In genomic region chr17:28317099-28317964, GRCh38 we compare ENCODE assay signal across 1 cellular context.
TF ChIP-seq lines count a peak whose summit lies in the region.

No MANE protein-coding gene starts in this region.

TF ChIP-seq in H1, 55 proteins besides CTCF, POLR2A, EP300 and RAD21:
- TF ChIP-seq RXRA (IDR thresholded peaks at IDR 0.05; ENCODE audit: insufficient read depth, low read depth, low read length): no peak
- TF ChIP-seq EZH2 (IDR thresholded peaks at IDR 0.05; ENCODE audit: low read depth, low read length, severe bottlenecking): no peak
- no peak for TF ChIP-seq E2F6 (IDR thresholded peaks at IDR 0.05)
- TF ChIP-seq RNF2 (IDR thresholded peaks at IDR 0.05; ENCODE audit: borderline replicate concordance, low read depth, low read length, missing control alignments, poor library complexity, severe bottlenecking): no peak
- TF ChIP-seq GABPA (IDR thresholded peaks at IDR 0.05; ENCODE audit: borderline replicate concordance, insufficient read depth, low read length): no peak
- TF ChIP-seq MAFK (IDR thresholded peaks at IDR 0.05; ENCODE audit: low read depth, low read length): no peak
- no peak for TF ChIP-seq SIX5 (IDR thresholded peaks at IDR 0.05; ENCODE audit: low read depth, low read length)
